In the genomic region with DNA sequence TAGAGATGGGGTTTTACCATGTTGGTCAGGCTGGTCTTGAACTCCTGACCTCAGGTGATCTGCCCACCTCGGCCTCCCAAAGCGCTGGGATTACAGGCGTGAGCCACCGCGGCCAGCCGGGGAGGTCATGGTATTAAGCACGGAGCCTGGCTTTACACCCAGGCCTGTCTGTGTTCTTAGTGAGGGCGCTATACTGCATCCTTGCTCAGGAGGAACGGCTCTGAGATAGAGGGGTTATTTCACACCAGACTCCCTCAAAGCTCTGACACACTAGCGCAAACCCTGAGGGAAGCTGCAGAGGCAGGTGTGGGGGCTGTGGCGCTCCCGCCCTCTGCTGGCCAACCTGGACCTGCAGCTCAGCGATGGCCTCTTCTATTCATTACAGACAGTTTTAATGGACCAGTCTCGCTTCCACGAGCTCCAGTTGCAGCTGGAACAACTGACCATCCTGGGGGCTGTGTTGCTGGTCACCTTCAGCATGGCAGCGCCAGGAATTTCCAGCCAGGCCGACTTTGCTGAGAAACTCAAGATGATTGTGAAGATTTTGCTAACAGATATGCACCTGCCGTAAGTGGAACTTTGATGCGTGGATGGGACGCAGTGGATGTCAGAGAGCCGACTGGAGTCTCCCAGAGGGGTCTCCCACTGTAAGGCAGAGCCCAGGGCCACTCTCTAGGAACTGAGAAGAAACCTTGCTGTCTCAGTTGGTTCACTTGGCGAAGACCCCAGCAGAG, we compare ENCODE assay signal across 9 cellular contexts. TPM values are rescaled to one million over a fixed set of nuclear protein-coding genes. Genes with fewer than 3 reads are reported as not detected.
DNase-seq lines count a peak whose midpoint lies in the region; ATAC-seq and TF ChIP-seq lines count a peak whose summit lies in the region.
"Had no signal": no experiment of that assay in that cellular context is flagged by ENCODE, and none has a peak within 500 bp of the region (broad histone marks: within the 10 kb centered on the region; RNA-seq: fewer than 3 reads in every experiment).

No MANE protein-coding gene starts in this region.

- no peak overlapping the region for H3K27ac ChIP-seq in OCI-LY3 (ENCODE audit: low read length)
- H3K27ac ChIP-seq in esophagus squamous epithelium = no peak overlapping the region

- TF ChIP-seq POLR2A in esophagus squamous epithelium (IDR thresholded peaks at IDR 0.05) = no peak

- TF ChIP-seq CTCF in OCI-LY3 (IDR thresholded peaks at IDR 0.05; ENCODE audit: low read depth, low read length) (peak; percentile 94), esophagus squamous epithelium (IDR thresholded peaks at IDR 0.05) (peak; percentile 62 to 94 (median 87)), natural killer cell (IDR thresholded peaks at IDR 0.05) (peak; percentile 83)

- ATAC-seq in HG03571 (IDR thresholded peaks at IDR 0.05; ENCODE audit: unreplicated experiment) (peak; percentile 59), natural killer cell (peak; percentile 87 to 93 (median 92))
- peak; percentile 86 for ATAC-seq in stimulated activated memory B cell treated with anti-CD40 and anti-IgM and Interleukin-4, amounts not matched to agents 10 μg/mL and 1 μg/mL and 100 μg/mL, for 72 hours

- no peaks in the 10 kb centered on the region for H3K36me3 Mint-ChIP-seq in natural killer cell
- peaks cover 46% of the 10 kb centered on the region for H3K36me3 Mint-ChIP-seq in stimulated activated memory B cell treated with anti-CD40 and anti-IgM and Interleukin-4, amounts not matched to agents 10 μg/mL and 1 μg/mL and 100 μg/mL, for 72 hours

- H3K27me3 ChIP-seq in OCI-LY3 (ENCODE audit: low read depth, low read length) = no peaks in the 10 kb centered on the region
- H3K27me3 ChIP-seq in esophagus squamous epithelium = no peaks in the 10 kb centered on the region

- H3K27me3 Mint-ChIP-seq in natural killer cell (ENCODE audit: low read depth in 2 of 2) = no peaks in the 10 kb centered on the region
- H3K27me3 Mint-ChIP-seq in stimulated activated memory B cell treated with anti-CD40 and anti-IgM and Interleukin-4, amounts not matched to agents 10 μg/mL and 1 μg/mL and 100 μg/mL, for 72 hours = no peaks in the 10 kb centered on the region
- H3K27me3 Mint-ChIP-seq: stimulated activated naive CD8-positive, alpha-beta T cell treated with anti-CD3 and anti-CD28 coated beads, Interleukin-15, Interleukin-2, amounts not matched to agents 100 ng/mL and 50 ng/mL, for 24 hours had no signal

- DNase-seq in SIG-M5 treated with dmso at 0.1 percent for 504 hours (lab: John Stamatoyannopoulos, UW; ENCODE audit: unreplicated experiment) (peak; percentile 55), SIG-M5 (lab: John Stamatoyannopoulos, UW) (no peak), activated T-cell treated with anti-CD3 and anti-CD28 coated beads for 4 hours (peak; percentile 53), esophagus squamous epithelium (lab: John Stamatoyannopoulos, UW) (no peak), natural killer cell (peak; percentile 62)

- no peaks in the 10 kb centered on the region; the same call in 1 of the 2 replicates for H4K20me1 ChIP-seq in OCI-LY3 (ENCODE audit: insufficient read depth, low read length)

- no peak overlapping the region for H3K4me3 Mint-ChIP-seq in natural killer cell
- no peak overlapping the region for H3K4me3 Mint-ChIP-seq in stimulated activated memory B cell treated with anti-CD40 and anti-IgM and Interleukin-4, amounts not matched to agents 10 μg/mL and 1 μg/mL and 100 μg/mL, for 72 hours
- H3K4me3 Mint-ChIP-seq: stimulated activated naive CD8-positive, alpha-beta T cell treated with anti-CD3 and anti-CD28 coated beads, Interleukin-15, Interleukin-2, amounts not matched to agents 100 ng/mL and 50 ng/mL, for 24 hours had no signal

- WGBS in esophagus squamous epithelium, 2 donors = 76 to 91% methylated on average over 5 to 8 of the region's 22 CpGs

- H3K27ac Mint-ChIP-seq in natural killer cell = peak overlapping the region in 1 of 2 donors; percentile 42
- H3K27ac Mint-ChIP-seq in stimulated activated memory B cell treated with anti-CD40 and anti-IgM and Interleukin-4, amounts not matched to agents 10 μg/mL and 1 μg/mL and 100 μg/mL, for 72 hours = no peak overlapping the region
- H3K27ac Mint-ChIP-seq: stimulated activated naive CD8-positive, alpha-beta T cell treated with anti-CD3 and anti-CD28 coated beads, Interleukin-15, Interleukin-2, amounts not matched to agents 100 ng/mL and 50 ng/mL, for 24 hours had no signal

- H3K36me3 ChIP-seq in OCI-LY3 (replicated peaks; ENCODE audit: low read depth, low read length) (peaks cover 17% of the 10 kb centered on the region), esophagus squamous epithelium (peaks cover 8 to 74% (median 35%) of the 10 kb centered on the region in 3 donors)

- no peaks in the 10 kb centered on the region for H3K79me2 ChIP-seq in OCI-LY3 (ENCODE audit: low read length)

- no peaks in the 10 kb centered on the region for H3K9me3 Mint-ChIP-seq in natural killer cell
- H3K9me3 Mint-ChIP-seq in stimulated activated memory B cell treated with anti-CD40 and anti-IgM and Interleukin-4, amounts not matched to agents 10 μg/mL and 1 μg/mL and 100 μg/mL, for 72 hours = no peaks in the 10 kb centered on the region
- H3K9me3 Mint-ChIP-seq: stimulated activated naive CD8-positive, alpha-beta T cell treated with anti-CD3 and anti-CD28 coated beads, Interleukin-15, Interleukin-2, amounts not matched to agents 100 ng/mL and 50 ng/mL, for 24 hours had no signal

- H3K4me3 ChIP-seq in OCI-LY3 (ENCODE audit: low read length) = no peak overlapping the region
- H3K4me3 ChIP-seq in esophagus squamous epithelium = no peak overlapping the region

- H3K9me3 ChIP-seq in OCI-LY3 (ENCODE audit: insufficient read depth, low read length) (no peaks in the 10 kb centered on the region), esophagus squamous epithelium (no peaks in the 10 kb centered on the region)

- H2AFZ ChIP-seq in OCI-LY3 (ENCODE audit: low read depth, low read length) = no peak overlapping the region

- H3K4me1 Mint-ChIP-seq in natural killer cell = peaks cover 21 to 24% of the 10 kb centered on the region in 2 donors
- H3K4me1 Mint-ChIP-seq in stimulated activated memory B cell treated with anti-CD40 and anti-IgM and Interleukin-4, amounts not matched to agents 10 μg/mL and 1 μg/mL and 100 μg/mL, for 72 hours = peaks cover 35% of the 10 kb centered on the region

- H3K4me1 ChIP-seq in OCI-LY3 (ENCODE audit: low read length) (peaks cover 30% of the 10 kb centered on the region), esophagus squamous epithelium (peaks cover 9 to 62% (median 37%) of the 10 kb centered on the region in 3 donors)

- intact Hi-C loops in esophagus squamous epithelium (cut with DNase I) (loop anchor here (5.0 kb wide), 1 partner anchor 103 kb away; no protein-coding TSS in a partner anchor), natural killer cell (cut with micrococcal nuclease) (loop anchor here (1.0 to 2.0 kb wide), 3 partner anchors 105 to 256 kb away; no protein-coding TSS in a partner anchor)

- no peak overlapping the region for H3K9ac ChIP-seq in OCI-LY3 (ENCODE audit: low read length)

- no peak overlapping the region for H3K4me2 ChIP-seq in OCI-LY3 (ENCODE audit: low read length)

RNA-seq across cellular contexts. Expression of a gene that starts 26.2 kb away (rescaled TPM):
- 10 to 100 TPM; 15.0 to 31.8 (median 17.7) TPM for total RNA-seq in esophagus squamous epithelium
- total RNA-seq in natural killer cell = 10 to 100 TPM; 20.7 to 24.5 (median 22.7) TPM

RNA-seq across cellular contexts. Expression of a gene that starts 49.9 kb away (rescaled TPM):
- 1 to 10 TPM; 2.3 to 9.7 (median 6.8) TPM for total RNA-seq in esophagus squamous epithelium
- total RNA-seq in natural killer cell = 1 to 10 TPM in 2 of 3 donors, under 1 TPM in 1; 0.80 to 1.8 (median 1.2) TPM

Comparison
In these comparisons a context has a peak if more than half of its experiments do, and no peak if none do; other contexts are left out.
1. DNase-seq: peak in SIG-M5 treated with dmso at 0.1 percent for 504 hours (single experiment), activated T-cell treated with anti-CD3 and anti-CD28 coated beads for 4 hours (single experiment) and natural killer cell (single experiment); none in SIG-M5 (single experiment) and esophagus squamous epithelium (single experiment).
2. Peak in every context shown above with its lines, with median percentiles within 50 percentile points of each other: ATAC-seq and CTCF ChIP-seq.